In the genomic region with DNA sequence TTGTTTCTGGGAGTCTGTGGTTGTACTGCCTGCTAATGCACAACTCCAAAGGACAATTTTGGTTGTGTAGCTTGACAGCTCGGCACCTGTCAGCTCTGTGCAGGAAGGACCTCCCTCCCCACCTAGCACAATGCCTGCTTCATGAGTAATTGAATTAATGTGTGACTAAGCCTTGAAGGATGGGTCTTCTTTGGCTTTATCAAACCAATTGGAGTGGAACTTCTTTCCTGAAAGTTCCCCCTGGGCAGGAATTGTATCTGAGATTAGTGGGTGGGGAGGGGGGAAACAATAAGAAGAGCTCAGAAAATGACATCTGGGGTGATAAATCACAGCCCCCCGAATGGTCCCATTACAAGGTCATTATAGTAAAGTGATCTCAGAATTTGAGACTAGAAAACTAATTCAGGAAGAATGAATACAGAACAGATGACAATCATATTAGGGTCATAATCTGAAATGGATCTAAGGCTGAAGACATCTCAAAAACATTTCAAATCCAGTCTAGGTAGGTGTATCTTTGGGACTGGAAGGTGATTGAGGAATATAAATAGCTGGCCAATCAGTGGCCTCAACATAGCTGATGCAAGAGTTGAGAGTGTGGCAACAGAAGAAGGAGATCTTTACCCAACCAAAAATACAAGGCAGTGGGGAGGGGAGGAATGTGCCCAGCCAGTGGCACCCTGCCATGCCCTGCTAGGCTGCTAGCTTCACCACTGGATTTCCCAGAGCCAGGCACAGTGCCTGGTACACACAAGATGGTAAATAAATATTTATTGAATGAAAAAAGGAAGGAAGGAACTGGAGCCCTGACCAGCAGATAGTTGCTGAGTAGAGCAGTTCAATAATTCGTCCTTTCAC, we compare ENCODE assay signal across 8 cellular contexts. TPM values are rescaled to one million over a fixed set of nuclear protein-coding genes. Genes with fewer than 3 reads are reported as not detected.
DNase-seq lines count a peak whose midpoint lies in the region; ATAC-seq, FAIRE-seq and TF ChIP-seq lines count a peak whose summit lies in the region.

No MANE protein-coding gene starts in this region.

- no peak for FAIRE-seq in astrocyte (lab: Jason Lieb, UNC)

- peaks cover 26% of the 10 kb centered on the region for H3K4me1 Mint-ChIP-seq in astrocyte (ENCODE audit: low read depth, unreplicated experiment)
- H3K4me1 Mint-ChIP-seq in stimulated activated effector memory CD8-positive, alpha-beta T cell treated with anti-CD3 and anti-CD28 coated beads, Interleukin-12 subunit alpha, Interleukin-12 subunit beta, amount 100 ng/mL, for 72 hours: peaks cover 44% of the 10 kb centered on the region

- DNase-seq in AG20443 (ENCODE audit: low spot score) (peak; percentile 48), NT2/D1 (ENCODE audit: low read depth, low spot score) (no peak), astrocyte (ENCODE audit: low read depth) (peak; percentile 65)
- peak in 1 of 2 donors; percentile 66 for DNase-seq in stimulated activated effector memory CD8-positive, alpha-beta T cell treated with anti-CD3 and anti-CD28 coated beads, Interleukin-12 subunit alpha, Interleukin-12 subunit beta, amount 100 ng/mL, for 72 hours (ENCODE audit: low spot score in 2 of 2)

- no peak overlapping the region for H3K27ac ChIP-seq in astrocyte (ENCODE audit: low read depth, low read length)
- no peak overlapping the region for H3K27ac ChIP-seq in iPS-18a (ENCODE audit: low read length)

- TF ChIP-seq CTCF in astrocyte (IDR thresholded peaks at IDR 0.05; ENCODE audit: insufficient read depth, low read depth, low read length): no peak

- no peaks in the 10 kb centered on the region for H3K9me3 ChIP-seq in NT2/D1 (ENCODE audit: insufficient read depth, low read length)
- H3K9me3 ChIP-seq in astrocyte (ENCODE audit: insufficient read depth, low read depth, low read length): no peaks in the 10 kb centered on the region
- no peaks in the 10 kb centered on the region for H3K9me3 ChIP-seq in iPS-18a (ENCODE audit: control insufficient read depth, low read depth, low read length)

- peak overlapping the region; percentile 21 for H3K9ac ChIP-seq in NT2/D1 (ENCODE audit: insufficient read length, low read depth)
- peak overlapping the region; percentile 40 for H3K9ac ChIP-seq in astrocyte (ENCODE audit: low read length)
- peak overlapping the region; percentile 21 for H3K9ac ChIP-seq in iPS-18a (ENCODE audit: low read length)

- H3K36me3 ChIP-seq in NT2/D1 (ENCODE audit: insufficient read depth, insufficient read length, low read length): peaks cover 3% of the 10 kb centered on the region
- H3K36me3 ChIP-seq in astrocyte (ENCODE audit: insufficient read depth, low read length): no peaks in the 10 kb centered on the region
- no peaks in the 10 kb centered on the region for H3K36me3 ChIP-seq in iPS-18a (ENCODE audit: control insufficient read depth, low read depth, low read length)

- peak overlapping the region; percentile 87 for H3K4me2 ChIP-seq in astrocyte (ENCODE audit: low read length)

- peak; percentile 53 for TF ChIP-seq POLR2A in GM15510 (IDR thresholded peaks at IDR 0.05; ENCODE audit: borderline replicate concordance, extremely low read depth, insufficient read length)

- H3K36me3 Mint-ChIP-seq in astrocyte (ENCODE audit: low read depth, unreplicated experiment): no peaks in the 10 kb centered on the region
- peaks cover 10% of the 10 kb centered on the region for H3K36me3 Mint-ChIP-seq in stimulated activated effector memory CD8-positive, alpha-beta T cell treated with anti-CD3 and anti-CD28 coated beads, Interleukin-12 subunit alpha, Interleukin-12 subunit beta, amount 100 ng/mL, for 72 hours

- H3K27me3 Mint-ChIP-seq in astrocyte (ENCODE audit: low read depth, unreplicated experiment): no peaks in the 10 kb centered on the region

- no peak overlapping the region for H3K4me3 Mint-ChIP-seq in astrocyte (ENCODE audit: unreplicated experiment)
- peak overlapping the region; percentile 90 for H3K4me3 Mint-ChIP-seq in stimulated activated effector memory CD8-positive, alpha-beta T cell treated with anti-CD3 and anti-CD28 coated beads, Interleukin-12 subunit alpha, Interleukin-12 subunit beta, amount 100 ng/mL, for 72 hours

- no peaks in the 10 kb centered on the region for H4K20me1 ChIP-seq in astrocyte (ENCODE audit: insufficient read depth, low read length)

- no peak overlapping the region for H3K4me3 ChIP-seq in NT2/D1 (ENCODE audit: insufficient read length, low read depth)
- H3K4me3 ChIP-seq in astrocyte (ENCODE audit: insufficient read depth, low read depth, low read length): no peak overlapping the region
- no peak overlapping the region for H3K4me3 ChIP-seq in iPS-18a (ENCODE audit: low read length)

- H3K79me2 ChIP-seq in astrocyte (ENCODE audit: insufficient read depth, low read length): peaks cover 3% of the 10 kb centered on the region

- H3K27ac Mint-ChIP-seq in astrocyte (ENCODE audit: unreplicated experiment): peak overlapping the region; percentile 98
- peak overlapping the region; percentile 90 for H3K27ac Mint-ChIP-seq in stimulated activated effector memory CD8-positive, alpha-beta T cell treated with anti-CD3 and anti-CD28 coated beads, Interleukin-12 subunit alpha, Interleukin-12 subunit beta, amount 100 ng/mL, for 72 hours

- peak overlapping the region; percentile 78 for H2AFZ ChIP-seq in astrocyte (ENCODE audit: low read depth, low read length)

- H3K9me3 Mint-ChIP-seq in astrocyte (ENCODE audit: unreplicated experiment): no peaks in the 10 kb centered on the region
- no peaks in the 10 kb centered on the region for H3K9me3 Mint-ChIP-seq in stimulated activated effector memory CD8-positive, alpha-beta T cell treated with anti-CD3 and anti-CD28 coated beads, Interleukin-12 subunit alpha, Interleukin-12 subunit beta, amount 100 ng/mL, for 72 hours

- H3K4me1 ChIP-seq in NT2/D1 (ENCODE audit: insufficient read depth, insufficient read length) (peaks cover 17% of the 10 kb centered on the region), astrocyte (ENCODE audit: insufficient read depth, low read length) (peaks cover 33% of the 10 kb centered on the region), iPS-18a (ENCODE audit: control insufficient read depth, low read depth, low read length) (peaks cover 20% of the 10 kb centered on the region)

- H3K27me3 ChIP-seq in NT2/D1 (ENCODE audit: insufficient read depth, insufficient read length) (no peaks in the 10 kb centered on the region), astrocyte (ENCODE audit: insufficient read depth, low read length) (no peaks in the 10 kb centered on the region), iPS-18a (ENCODE audit: control insufficient read depth, insufficient read depth, low read length) (no peaks in the 10 kb centered on the region)

- ATAC-seq in stimulated activated effector memory CD8-positive, alpha-beta T cell treated with anti-CD3 and anti-CD28 coated beads, Interleukin-12 subunit alpha, Interleukin-12 subunit beta, amount 100 ng/mL, for 72 hours: peak; percentile 35
- ATAC-seq in GM19023 (IDR thresholded peaks at IDR 0.05; ENCODE audit: unreplicated experiment) (no peak), HG03039 (IDR thresholded peaks at IDR 0.05; ENCODE audit: unreplicated experiment) (no peak)

RNA-seq across cellular contexts. Expression of a gene that starts 10.1 kb away (rescaled TPM):
- 74.6 and 78.3 TPM in 2 replicates for total RNA-seq in astrocyte

RNA-seq across cellular contexts. Expression of a gene that starts 13.3 kb away (rescaled TPM):
- 157 and 160 TPM in 2 replicates for total RNA-seq in astrocyte

RNA-seq across cellular contexts. Expression of a gene that starts 16.4 kb away (rescaled TPM):
- 86.9 and 91.3 TPM in 2 replicates for total RNA-seq in astrocyte
